1 cellular context compared by ENCODE assay signal in genomic region chr13:48994731-48995130, GRCh38.
TF ChIP-seq lines count a peak whose summit lies in the region.

No MANE protein-coding gene starts in this region.

TF ChIP-seq in GM23338, 12 proteins besides CTCF, POLR2A, EP300 and RAD21 (continued from another document):
- TF ChIP-seq, protein P1, sequence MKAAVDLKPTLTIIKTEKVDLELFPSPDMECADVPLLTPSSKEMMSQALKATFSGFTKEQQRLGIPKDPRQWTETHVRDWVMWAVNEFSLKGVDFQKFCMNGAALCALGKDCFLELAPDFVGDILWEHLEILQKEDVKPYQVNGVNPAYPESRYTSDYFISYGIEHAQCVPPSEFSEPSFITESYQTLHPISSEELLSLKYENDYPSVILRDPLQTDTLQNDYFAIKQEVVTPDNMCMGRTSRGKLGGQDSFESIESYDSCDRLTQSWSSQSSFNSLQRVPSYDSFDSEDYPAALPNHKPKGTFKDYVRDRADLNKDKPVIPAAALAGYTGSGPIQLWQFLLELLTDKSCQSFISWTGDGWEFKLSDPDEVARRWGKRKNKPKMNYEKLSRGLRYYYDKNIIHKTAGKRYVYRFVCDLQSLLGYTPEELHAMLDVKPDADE (IDR thresholded peaks at IDR 0.05) = no peak
- TF ChIP-seq CREB1 (CRISPR knock-in tag; IDR thresholded peaks at IDR 0.05; ENCODE audit: low read depth) = no peak
- TF ChIP-seq, protein P2, sequence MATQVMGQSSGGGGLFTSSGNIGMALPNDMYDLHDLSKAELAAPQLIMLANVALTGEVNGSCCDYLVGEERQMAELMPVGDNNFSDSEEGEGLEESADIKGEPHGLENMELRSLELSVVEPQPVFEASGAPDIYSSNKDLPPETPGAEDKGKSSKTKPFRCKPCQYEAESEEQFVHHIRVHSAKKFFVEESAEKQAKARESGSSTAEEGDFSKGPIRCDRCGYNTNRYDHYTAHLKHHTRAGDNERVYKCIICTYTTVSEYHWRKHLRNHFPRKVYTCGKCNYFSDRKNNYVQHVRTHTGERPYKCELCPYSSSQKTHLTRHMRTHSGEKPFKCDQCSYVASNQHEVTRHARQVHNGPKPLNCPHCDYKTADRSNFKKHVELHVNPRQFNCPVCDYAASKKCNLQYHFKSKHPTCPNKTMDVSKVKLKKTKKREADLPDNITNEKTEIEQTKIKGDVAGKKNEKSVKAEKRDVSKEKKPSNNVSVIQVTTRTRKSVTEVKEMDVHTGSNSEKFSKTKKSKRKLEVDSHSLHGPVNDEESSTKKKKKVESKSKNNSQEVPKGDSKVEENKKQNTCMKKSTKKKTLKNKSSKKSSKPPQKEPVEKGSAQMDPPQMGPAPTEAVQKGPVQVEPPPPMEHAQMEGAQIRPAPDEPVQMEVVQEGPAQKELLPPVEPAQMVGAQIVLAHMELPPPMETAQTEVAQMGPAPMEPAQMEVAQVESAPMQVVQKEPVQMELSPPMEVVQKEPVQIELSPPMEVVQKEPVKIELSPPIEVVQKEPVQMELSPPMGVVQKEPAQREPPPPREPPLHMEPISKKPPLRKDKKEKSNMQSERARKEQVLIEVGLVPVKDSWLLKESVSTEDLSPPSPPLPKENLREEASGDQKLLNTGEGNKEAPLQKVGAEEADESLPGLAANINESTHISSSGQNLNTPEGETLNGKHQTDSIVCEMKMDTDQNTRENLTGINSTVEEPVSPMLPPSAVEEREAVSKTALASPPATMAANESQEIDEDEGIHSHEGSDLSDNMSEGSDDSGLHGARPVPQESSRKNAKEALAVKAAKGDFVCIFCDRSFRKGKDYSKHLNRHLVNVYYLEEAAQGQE (IDR thresholded peaks at IDR 0.05; ENCODE audit: unreplicated experiment) = no peak
